Comparison of ENCODE assay signal across 26 cellular contexts in the genomic region with DNA sequence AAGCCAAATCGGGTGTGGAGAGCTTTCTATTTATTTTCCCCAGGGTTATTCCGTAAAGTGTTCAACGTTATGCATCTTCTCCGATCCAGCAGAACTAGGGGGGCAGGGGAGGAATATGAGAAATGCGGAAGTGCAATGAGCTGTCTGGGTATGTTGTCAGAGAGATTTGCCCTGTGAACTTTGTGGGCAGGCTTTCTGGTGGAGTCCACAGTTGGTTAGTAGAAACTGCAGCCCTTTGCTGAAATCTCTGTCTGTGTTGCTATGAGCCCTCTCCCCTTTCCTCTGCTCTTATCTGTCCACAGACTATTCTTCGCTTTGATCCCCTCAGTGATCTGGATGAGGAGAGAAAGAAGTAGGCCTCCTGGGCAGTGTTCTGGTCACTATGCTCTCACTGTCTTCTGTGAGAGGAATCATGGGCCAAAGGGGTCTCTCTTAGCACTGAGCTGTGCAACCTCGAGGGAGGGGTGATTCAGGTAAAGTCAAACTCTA.
"Had no signal": no experiment of that assay in that cellular context is flagged by ENCODE, and none has a peak within 500 bp of the region (broad histone marks: within the 10 kb centered on the region; RNA-seq: fewer than 3 reads in every experiment).

No MANE protein-coding gene starts in this region.

- H3K27me3 ChIP-seq: dorsolateral prefrontal cortex, gastrocnemius medialis, spleen, testis, tibial artery had no signal

- H3K9me3 ChIP-seq: gastrocnemius medialis, lower lobe of right lung, mucosa of descending colon, testis had no signal

- H3K4me1 ChIP-seq: gastrocnemius medialis, lower lobe of right lung, psoas muscle, spleen, testis, tibial artery had no signal

- FAIRE-seq: colon, keratinocyte had no signal

- H3K27me3 Mint-ChIP-seq: naive B cell; natural killer cell treated with Interleukin-12 subunit alpha and Interleukin-12 subunit beta and Interleukin-15 and Interleukin-18, amount 100 ng/mL, for 72 hours; stimulated activated memory B cell treated with anti-CD40 and anti-IgM and Interleukin-4, amounts not matched to agents 10 μg/mL and 1 μg/mL and 100 μg/mL, for 72 hours; type B pancreatic cell had no signal

- H3K27ac ChIP-seq: dorsolateral prefrontal cortex, epithelial cell of prostate, gastrocnemius medialis, lower lobe of right lung, psoas muscle, skin epidermis, spleen, testis, tibial artery had no signal

- H3K4me3 ChIP-seq: dorsolateral prefrontal cortex, gastrocnemius medialis, lower lobe of right lung, mucosa of descending colon, psoas muscle, skin epidermis, spleen, testis, tibial artery had no signal

- H3K36me3 ChIP-seq: gastrocnemius medialis, lower lobe of right lung, spleen, tibial artery had no signal

- H3K4me1 Mint-ChIP-seq: naive B cell; neural crest cell; stimulated activated memory B cell treated with anti-CD40 and anti-IgM and Interleukin-4, amounts not matched to agents 10 μg/mL and 1 μg/mL and 100 μg/mL, for 72 hours had no signal

- H3K9me3 Mint-ChIP-seq: type B pancreatic cell had no signal

- ATAC-seq: esophagus mucosa; gastrocnemius medialis; left ventricle myocardium superior; lower lobe of right lung; mucosa of descending colon; psoas muscle; right cardiac atrium; stimulated activated memory B cell treated with anti-CD40 and anti-IgM and Interleukin-4, amounts not matched to agents 10 μg/mL and 1 μg/mL and 100 μg/mL, for 72 hours; stimulated activated naive CD8-positive, alpha-beta T cell treated with anti-CD3 and anti-CD28 coated beads, Interleukin-15, Interleukin-2, amounts not matched to agents 100 U/mL and 50 U/mL, for 24 hours had no signal

- H3K27ac Mint-ChIP-seq: naive B cell; natural killer cell treated with Interleukin-12 subunit alpha and Interleukin-12 subunit beta and Interleukin-15 and Interleukin-18, amount 100 ng/mL, for 72 hours; stimulated activated memory B cell treated with anti-CD40 and anti-IgM and Interleukin-4, amounts not matched to agents 10 μg/mL and 1 μg/mL and 100 μg/mL, for 72 hours; type B pancreatic cell had no signal

- DNase-seq: dorsolateral prefrontal cortex; effector CD4-positive, alpha-beta T cell; foreskin fibroblast; gastrocnemius medialis; head of caudate nucleus; left ventricle myocardium superior; lower lobe of right lung; mucosa of descending colon; naive B cell; psoas muscle; right cardiac atrium; spleen; stimulated activated CD4-positive, alpha-beta T cell treated with anti-CD3 and anti-CD28 coated beads, Interleukin-4, amount 100 ng/mL, for 4 hours; stimulated activated naive CD8-positive, alpha-beta T cell treated with anti-CD3 and anti-CD28 coated beads, Interleukin-15, Interleukin-2, amounts not matched to agents 100 U/mL and 50 U/mL, for 24 hours; substantia nigra; testis; tibial artery had no signal

- H3K36me3 Mint-ChIP-seq: naive B cell; natural killer cell treated with Interleukin-12 subunit alpha and Interleukin-12 subunit beta and Interleukin-15 and Interleukin-18, amount 100 ng/mL, for 72 hours; stimulated activated memory B cell treated with anti-CD40 and anti-IgM and Interleukin-4, amounts not matched to agents 10 μg/mL and 1 μg/mL and 100 μg/mL, for 72 hours; type B pancreatic cell had no signal

- H3K4me3 Mint-ChIP-seq: naive B cell; natural killer cell treated with Interleukin-12 subunit alpha and Interleukin-12 subunit beta and Interleukin-15 and Interleukin-18, amount 100 ng/mL, for 72 hours; neural crest cell; stimulated activated memory B cell treated with anti-CD40 and anti-IgM and Interleukin-4, amounts not matched to agents 10 μg/mL and 1 μg/mL and 100 μg/mL, for 72 hours; type B pancreatic cell had no signal
